12 cellular contexts compared by ENCODE assay signal in the genomic region with DNA sequence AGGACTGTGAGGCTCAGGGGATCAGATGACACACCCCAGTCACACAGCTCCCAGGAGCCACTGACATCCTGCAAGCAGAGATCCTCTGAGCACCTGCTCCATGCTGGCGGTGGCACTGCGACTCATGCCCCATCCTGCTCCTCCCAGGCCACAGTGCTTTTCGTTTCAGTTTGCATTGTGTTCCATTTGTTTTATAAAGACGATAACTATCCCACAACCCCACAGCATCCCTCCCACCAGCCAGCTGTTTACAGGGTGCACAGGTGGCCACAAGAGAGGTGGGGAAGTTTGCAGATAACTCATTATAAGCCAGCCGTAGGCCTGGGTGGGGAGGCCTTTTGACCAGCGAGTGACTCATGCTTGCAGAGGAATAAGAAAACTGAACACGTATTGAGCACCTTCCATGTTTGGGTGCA. TPM values are rescaled to one million over a fixed set of nuclear protein-coding genes. Genes with fewer than 3 reads are reported as not detected.
DNase-seq lines count a peak whose midpoint lies in the region; TF ChIP-seq lines count a peak whose summit lies in the region.
"Had no signal": no experiment of that assay in that cellular context is flagged by ENCODE, and none has a peak within 500 bp of the region (broad histone marks: within the 10 kb centered on the region; RNA-seq: fewer than 3 reads in every experiment).

No MANE protein-coding gene starts in this region.

- TF ChIP-seq CTCF in type B pancreatic cell (conservative IDR thresholded peaks at IDR 0.05), result no peak

- peaks cover 4% of the 10 kb centered on the region for H3K36me3 Mint-ChIP-seq in type B pancreatic cell
- H3K36me3 Mint-ChIP-seq: CD8-positive, alpha-beta T cell had no signal

- H3K4me1 Mint-ChIP-seq in type B pancreatic cell (ENCODE audit: unreplicated experiment), result peaks cover 7% of the 10 kb centered on the region
- H3K4me1 Mint-ChIP-seq: H9 had no signal

- peak in 2 of 3 donors; percentile 1 for DNase-seq in stimulated activated CD4-positive, alpha-beta T cell treated with anti-CD3 and anti-CD28 coated beads, Interleukin-12 subunit alpha, Interleukin-12 subunit beta, amount 100 ng/mL, for 48 hours (ENCODE audit: low read depth in 2 of 3, low spot score in 1 of 3)
- DNase-seq in stimulated activated CD4-positive, alpha-beta T cell treated with anti-CD3 and anti-CD28 coated beads, Interleukin-4, amount 100 ng/mL, for 4 hours, result no peak
- DNase-seq in NCI-H69 (lab: John Stamatoyannopoulos, UW) (peak; percentile 32), glomerular visceral epithelial cell (ENCODE audit: extremely low spot score) (peak; percentile 26), type B pancreatic cell (ENCODE audit: extremely low spot score, unreplicated experiment) (no peak), HK-2 (ENCODE audit: unreplicated experiment) (no peak), dermis blood vessel endothelial cell (no peak), HCEC 1CT (no peak)
- DNase-seq: CD8-positive, alpha-beta T cell; H9 had no signal

- H3K9me3 Mint-ChIP-seq in type B pancreatic cell, result no peaks in the 10 kb centered on the region
- H3K9me3 Mint-ChIP-seq: CD8-positive, alpha-beta T cell; H9 had no signal

- peak overlapping the region; percentile 86 for H3K27ac Mint-ChIP-seq in type B pancreatic cell
- H3K27ac Mint-ChIP-seq: CD8-positive, alpha-beta T cell had no signal

- H3K4me3 Mint-ChIP-seq in type B pancreatic cell, result no peak overlapping the region
- H3K4me3 Mint-ChIP-seq: CD8-positive, alpha-beta T cell; H9 had no signal

- no peaks in the 10 kb centered on the region for H3K27me3 Mint-ChIP-seq in type B pancreatic cell

RNA-seq across cellular contexts. Expression of a gene that starts 28.2 kb away (rescaled TPM):
- total RNA-seq in type B pancreatic cell (ENCODE audit: low replicate concordance) (2.0 and 3.0 TPM in 2 replicates), dermis blood vessel endothelial cell (not detected in 2 replicates)
- total RNA-seq: CD8-positive, alpha-beta T cell; glomerular endothelial cell; H9; mononuclear cell had no signal

RNA-seq across cellular contexts. Expression of a gene that starts 48.1 kb away (rescaled TPM):
- 14.8 and 32.7 TPM in 2 replicates for total RNA-seq in type B pancreatic cell (ENCODE audit: low replicate concordance)
- total RNA-seq in dermis blood vessel endothelial cell, result 10.7 and 11.3 TPM in 2 replicates

Comparison
In these comparisons a context has a peak if more than half of its experiments do, and no peak if none do; other contexts are left out.
1. DNase-seq: peak in stimulated activated CD4-positive, alpha-beta T cell treated with anti-CD3 and anti-CD28 coated beads, Interleukin-12 subunit alpha, Interleukin-12 subunit beta, amount 100 ng/mL, for 48 hours (2 of 3), NCI-H69 (single experiment) and glomerular visceral epithelial cell (single experiment); none in stimulated activated CD4-positive, alpha-beta T cell treated with anti-CD3 and anti-CD28 coated beads, Interleukin-4, amount 100 ng/mL, for 4 hours (0 of 2), type B pancreatic cell (single experiment), HK-2 (single experiment), dermis blood vessel endothelial cell (single experiment) and HCEC 1CT (single experiment).